8 cellular contexts compared by ENCODE assay signal in the genomic region with DNA sequence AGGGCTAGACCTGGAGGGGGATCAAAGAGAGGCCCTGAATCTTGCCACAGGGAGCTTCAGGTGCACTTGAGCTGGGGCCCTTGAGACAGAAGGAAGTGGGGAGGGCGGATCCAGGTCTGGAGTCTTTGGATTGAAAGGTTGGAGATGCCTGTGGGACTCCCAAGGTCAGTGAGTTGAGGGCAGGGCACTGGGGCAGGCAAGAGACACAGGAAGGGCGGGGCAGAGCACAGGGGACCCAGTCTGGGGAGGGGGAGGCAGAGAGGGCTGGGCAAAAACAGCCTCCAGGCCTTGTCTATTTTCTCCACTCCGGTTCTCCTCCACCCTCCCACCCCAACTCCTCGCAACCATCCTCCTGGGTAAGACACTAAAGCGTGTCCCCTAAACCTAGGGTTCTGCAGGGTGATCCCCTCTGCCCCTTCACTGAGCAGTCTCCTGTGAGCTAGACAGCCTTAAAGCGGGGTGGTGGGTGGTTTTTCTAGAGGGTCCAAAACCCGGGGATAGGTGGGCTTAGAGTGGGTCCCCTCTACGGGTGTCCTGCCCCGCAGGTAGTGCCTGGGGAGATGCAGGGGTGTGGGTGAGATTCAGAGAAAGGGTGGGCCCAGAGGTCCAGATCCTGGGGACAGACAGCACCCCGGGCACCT. TPM values are rescaled to one million over a fixed set of nuclear protein-coding genes. Genes with fewer than 3 reads are reported as not detected.
A peak's percentile ranks its signal among the peaks of the same experiment; 100 is the strongest.
DNase-seq lines count a peak whose midpoint lies in the region; ATAC-seq and TF ChIP-seq lines count a peak whose summit lies in the region.

No MANE protein-coding gene starts in this region.

- H3K27ac Mint-ChIP-seq in MCF 10A (ENCODE audit: low read depth, unreplicated experiment) (peak overlapping the region; percentile 21), memory B cell (peak overlapping the region; percentile 4)

- POLR2A ChIA-PET in MCF 10A (lab: Yijun Ruan, JAX) = no interaction called here

- H3K4me3 Mint-ChIP-seq in MCF 10A (ENCODE audit: unreplicated experiment) (peak overlapping the region; percentile 67), memory B cell (peak overlapping the region; percentile 78)

- peaks cover 10% of the 10 kb centered on the region for H3K9me3 Mint-ChIP-seq in MCF 10A (ENCODE audit: unreplicated experiment)
- H3K9me3 Mint-ChIP-seq in memory B cell = peaks cover 4% of the 10 kb centered on the region

- intact Hi-C loops in Right ventricle myocardium inferior (cut with DNase I) (loop anchor here (5.0 kb wide), 4 partner anchors 46 to 161 kb away; partner anchors contain the start of genes CERK and GRAMD4), cardiac septum (cut with DNase I) (loop anchor here (5.0 kb wide), 3 partner anchors 111 to 181 kb away; partner anchors contain the start of gene CERK), MCF 10A (cut with micrococcal nuclease) (no loop called here), aorta (cut with DNase I) (loop anchor here in 1 of 2 donors (5.0 to 10.0 kb wide), 2 partner anchors 106 to 159 kb away; partner anchors contain the start of gene CERK)

- H3K27me3 Mint-ChIP-seq in MCF 10A (ENCODE audit: insufficient read depth, unreplicated experiment) = no peaks in the 10 kb centered on the region
- no peaks in the 10 kb centered on the region for H3K27me3 Mint-ChIP-seq in memory B cell

- DNase-seq in Right ventricle myocardium inferior (ENCODE audit: missing footprints) (peak; percentile 72), cardiac septum (ENCODE audit: low spot score) (no peak), MCF 10A (ENCODE audit: unreplicated experiment) (peak; percentile 26), memory B cell (ENCODE audit: low spot score in 2 of 2) (no peak), aorta (peak; percentile 33 to 72), NCI-H1092 (lab: John Stamatoyannopoulos, UW) (no peak)
- no peak for DNase-seq in stimulated activated CD4-positive, alpha-beta T cell treated with anti-CD3 and anti-CD28 coated beads, Interleukin-4, amount 100 ng/mL, for 4 hours

- no peak for TF ChIP-seq CTCF in MCF 10A (IDR thresholded peaks at IDR 0.05; ENCODE audit: unreplicated experiment)

- H3K36me3 ChIP-seq in aorta (ENCODE audit: control insufficient read depth in 1 of 2, insufficient read depth in 2 of 2, low read length in 1 of 2) = no peaks in the 10 kb centered on the region

- H3K9me3 ChIP-seq in aorta (ENCODE audit: control insufficient read depth, low read length) = no peaks in the 10 kb centered on the region

- H3K27ac ChIP-seq in aorta (ENCODE audit: low read depth in 1 of 2, low read length in 2 of 2) = no peak overlapping the region

- ATAC-seq in Right ventricle myocardium inferior (peak; percentile 27), memory B cell (ENCODE audit: low read depth) (no peak), aorta (ENCODE audit: low FRiP score) (no peak), GM18520 (IDR thresholded peaks at IDR 0.05; ENCODE audit: unreplicated experiment) (no peak)

- H3K4me1 Mint-ChIP-seq in MCF 10A (ENCODE audit: insufficient read depth, unreplicated experiment) = peaks cover 34% of the 10 kb centered on the region
- H3K4me1 Mint-ChIP-seq in memory B cell = peaks cover 38% of the 10 kb centered on the region

- H3K4me1 ChIP-seq in aorta (ENCODE audit: control insufficient read depth in 1 of 2, insufficient read depth in 2 of 2, low read length in 2 of 2) = no peaks in the 10 kb centered on the region

- CTCF ChIA-PET in MCF 10A (lab: Yijun Ruan, JAX) = interaction anchor here (0.6 to 2.2 kb wide), 6 partner anchors 13 to 386 kb away, joined by 3 to 20 read pairs (median 4); no protein-coding TSS in a partner anchor

- peak overlapping the region; percentile 77 to 78 for H3K4me3 ChIP-seq in aorta (ENCODE audit: low read length in 2 of 2)

- H3K36me3 Mint-ChIP-seq in MCF 10A (ENCODE audit: insufficient read depth, unreplicated experiment) (no peaks in the 10 kb centered on the region), memory B cell (peaks cover 2% of the 10 kb centered on the region)

- H3K27me3 ChIP-seq in aorta (ENCODE audit: control insufficient read depth in 1 of 2, insufficient read depth in 2 of 2, low read length in 1 of 2) = no peaks in the 10 kb centered on the region

- WGBS in aorta, 2 donors = 59 to 62% methylated on average over 8 to 10 of the region's 10 CpGs

- BruUV-seq in MCF 10A (replicated peaks; lab: Mats Ljungman, UMichigan) = no TSS peak

RNA-seq across cellular contexts. Expression of gene CELSR1, which starts 38.6 kb away (rescaled TPM):
- total RNA-seq in Right ventricle myocardium inferior = 8.4 TPM
- 13.3 TPM for total RNA-seq in cardiac septum
- total RNA-seq in MCF 10A (2022) = 49.1 and 69.2 TPM in 2 replicates
- total RNA-seq in aorta = 1 to 10 TPM; 2.3 to 3.0 TPM
- under 1 TPM; 0.15 to 0.38 TPM for polyA plus RNA-seq in aorta

RNA-seq across cellular contexts. Expression of gene GRAMD4, which starts 44.2 kb away (rescaled TPM):
- total RNA-seq in Right ventricle myocardium inferior = 80.0 TPM
- 64.8 TPM for total RNA-seq in cardiac septum
- total RNA-seq in MCF 10A (2022) = 15.6 and 23.7 TPM in 2 replicates
- total RNA-seq in aorta = 10 to 100 TPM; 15.6 to 37.1 TPM
- polyA plus RNA-seq in aorta = 1 to 10 TPM; 5.5 to 6.8 TPM

Comparison
In these comparisons a context has a peak if more than half of its experiments do, and no peak if none do; other contexts are left out.
1. DNase-seq: peak in Right ventricle myocardium inferior (single experiment), MCF 10A (single experiment) and aorta (2 of 2); none in cardiac septum (single experiment), memory B cell (0 of 2), NCI-H1092 (single experiment) and stimulated activated CD4-positive, alpha-beta T cell treated with anti-CD3 and anti-CD28 coated beads, Interleukin-4, amount 100 ng/mL, for 4 hours (0 of 2).